In the genomic region with DNA sequence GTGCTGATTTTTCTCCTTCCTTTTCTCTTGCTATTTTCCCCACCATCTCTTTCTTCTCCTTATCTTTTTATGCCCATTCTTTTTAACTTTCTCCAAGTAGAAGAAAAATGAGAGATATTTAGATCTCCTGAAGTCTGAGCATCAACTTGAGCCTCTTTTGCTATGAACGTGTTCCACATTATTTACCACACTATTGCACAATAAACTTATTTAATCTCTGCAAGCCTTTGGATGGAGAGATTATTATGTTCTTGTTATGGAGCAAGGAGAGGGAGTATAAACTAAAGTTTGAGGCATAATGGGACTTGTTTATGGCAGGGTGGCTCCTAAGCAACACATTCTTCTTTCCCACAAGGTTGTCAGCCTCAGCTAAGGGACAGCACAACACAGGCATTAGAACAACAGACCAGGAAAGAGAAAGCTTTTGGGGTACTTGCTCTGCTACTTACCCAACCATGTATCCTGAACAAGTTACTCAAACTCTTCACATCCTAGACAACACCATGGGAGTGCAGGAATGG, we compare ENCODE assay signal across 20 cellular contexts.
DNase-seq lines count a peak whose midpoint lies in the region; ATAC-seq lines count a peak whose summit lies in the region.
"Had no signal": no experiment of that assay in that cellular context is flagged by ENCODE, and none has a peak within 500 bp of the region (broad histone marks: within the 10 kb centered on the region; RNA-seq: fewer than 3 reads in every experiment).

No MANE protein-coding gene starts in this region.

- no peaks in the 10 kb centered on the region for H3K27me3 ChIP-seq in trophoblast cell (ENCODE audit: insufficient read depth, low read length)

- H3K27ac ChIP-seq in trophoblast cell (ENCODE audit: low read depth, low read length): no peak overlapping the region
- H3K27ac ChIP-seq: C4-2B, KMS-11 had no signal

- H2BK12ac ChIP-seq in trophoblast cell (ENCODE audit: low read length): no peak overlapping the region

- H3K27ac Mint-ChIP-seq in activated T-helper 1 cell treated with anti-CD3 and anti-CD28 coated beads, Interleukin-12 subunit alpha, Interleukin-12 subunit beta, Interleukin-2, Interleukin-4 antibody, amounts not matched to agents 30 ng/mL and 10 ng/mL and 1 ng/mL, durations not matched to agents 14 hours and 24 hours and 36 hours: no peak overlapping the region

- H3K4me1 Mint-ChIP-seq in activated T-helper 1 cell treated with anti-CD3 and anti-CD28 coated beads, Interleukin-12 subunit alpha, Interleukin-12 subunit beta, Interleukin-2, Interleukin-4 antibody, amounts not matched to agents 30 ng/mL and 10 ng/mL and 1 ng/mL, durations not matched to agents 14 hours and 24 hours and 36 hours (ENCODE audit: low read depth): no peaks in the 10 kb centered on the region

- H3K4me2 ChIP-seq in trophoblast cell (ENCODE audit: low read length): no peak overlapping the region
- H3K4me2 ChIP-seq: KMS-11 had no signal

- no peaks in the 10 kb centered on the region for H3K79me2 ChIP-seq in trophoblast cell (ENCODE audit: control insufficient read depth, insufficient read depth, low read length, poor library complexity)

- no peak overlapping the region for H4K8ac ChIP-seq in trophoblast cell (ENCODE audit: low read depth, low read length)

- H3K27me3 Mint-ChIP-seq in activated T-helper 1 cell treated with anti-CD3 and anti-CD28 coated beads, Interleukin-12 subunit alpha, Interleukin-12 subunit beta, Interleukin-2, Interleukin-4 antibody, amounts not matched to agents 30 ng/mL and 10 ng/mL and 1 ng/mL, durations not matched to agents 14 hours and 24 hours and 36 hours (ENCODE audit: insufficient read depth): peaks cover 2% of the 10 kb centered on the region

- no peak overlapping the region for H3K9ac ChIP-seq in trophoblast cell (ENCODE audit: low read length)
- H3K9ac ChIP-seq: KMS-11 had no signal

- no CpG with 5 or more reads among the region's 1 CpG for WGBS in trophoblast cell (ENCODE audit: extremely low coverage, insufficient coverage, insufficient read length)

- H3K23ac ChIP-seq in trophoblast cell (ENCODE audit: low read length): peak overlapping the region; percentile 88

- no peak overlapping the region for H3K14ac ChIP-seq in trophoblast cell (ENCODE audit: low read length)

- no peaks in the 10 kb centered on the region for H3K9me3 ChIP-seq in trophoblast cell (ENCODE audit: insufficient read depth, low read depth, low read length)

- no peaks in the 10 kb centered on the region for H3K4me1 ChIP-seq in trophoblast cell (ENCODE audit: control insufficient read depth in 1 of 2, insufficient read depth in 2 of 2, low read length in 2 of 2)

- H3K4me3 Mint-ChIP-seq in activated T-helper 1 cell treated with anti-CD3 and anti-CD28 coated beads, Interleukin-12 subunit alpha, Interleukin-12 subunit beta, Interleukin-2, Interleukin-4 antibody, amounts not matched to agents 30 ng/mL and 10 ng/mL and 1 ng/mL, durations not matched to agents 14 hours and 24 hours and 36 hours: no peak overlapping the region

- peak; percentile 22 for ATAC-seq in left lobe of liver
- ATAC-seq in HG03108 (IDR thresholded peaks at IDR 0.05; ENCODE audit: unreplicated experiment): no peak

- intact Hi-C loops in activated T-helper 1 cell treated with anti-CD3 and anti-CD28 coated beads, Interleukin-12 subunit alpha, Interleukin-12 subunit beta, Interleukin-2, Interleukin-4 antibody, amounts not matched to agents 30 ng/mL and 10 ng/mL and 1 ng/mL, durations not matched to agents 14 hours and 24 hours and 36 hours (cut with micrococcal nuclease): no loop called here

- H3K36me3 ChIP-seq in trophoblast cell (ENCODE audit: control insufficient read depth in 1 of 2, insufficient read depth in 2 of 2, low read length in 2 of 2): no peaks in the 10 kb centered on the region

- H2AFZ ChIP-seq in trophoblast cell (ENCODE audit: insufficient read depth, low read length, poor library complexity): no peak overlapping the region

- no peak overlapping the region for H3K4ac ChIP-seq in trophoblast cell (ENCODE audit: low read depth, low read length)

- no peaks in the 10 kb centered on the region for H3K36me3 Mint-ChIP-seq in activated T-helper 1 cell treated with anti-CD3 and anti-CD28 coated beads, Interleukin-12 subunit alpha, Interleukin-12 subunit beta, Interleukin-2, Interleukin-4 antibody, amounts not matched to agents 30 ng/mL and 10 ng/mL and 1 ng/mL, durations not matched to agents 14 hours and 24 hours and 36 hours (ENCODE audit: low read depth)

- H2BK5ac ChIP-seq in trophoblast cell (ENCODE audit: low read depth, low read length, poor library complexity): no peak overlapping the region

- no peak overlapping the region for H3K18ac ChIP-seq in trophoblast cell (ENCODE audit: low read length)

- H4K91ac ChIP-seq in trophoblast cell (ENCODE audit: low read depth, low read length): no peak overlapping the region

- no peak overlapping the region for H2AK5ac ChIP-seq in trophoblast cell (ENCODE audit: low read length)

- peak; percentile 27 for DNase-seq in H4 (ENCODE audit: low spot score)
- peak; percentile 69 for DNase-seq in amniotic epithelial cell (ENCODE audit: low read depth)
- DNase-seq in left lobe of liver (ENCODE audit: low spot score): no peak
- no peak for DNase-seq in trophoblast cell
- no peak for DNase-seq in activated T-helper 1 cell treated with anti-CD3 and anti-CD28 coated beads, Interleukin-12 subunit alpha, Interleukin-12 subunit beta, Interleukin-2, Interleukin-4 antibody, amounts not matched to agents 30 ng/mL and 10 ng/mL and 1 ng/mL, durations not matched to agents 14 hours and 24 hours and 36 hours (ENCODE audit: low spot score)
- no peak for DNase-seq in hepatic stellate cell (ENCODE audit: low spot score)
- DNase-seq in activated CD4-positive, alpha-beta T cell treated with anti-CD3 and anti-CD28 coated beads for 4 hours: no peak
- DNase-seq: COR-L47; MM.1S; NCI-H1092 treated with DMSO at 0.1 percent for 48 hours; NCI-H1930; NCI-H2171; NCI-H446; NCI-H69; NK-92 treated with Interleukin-12 subunit alpha and Interleukin-12 subunit beta, amount 100 ng/mL, for 24 hours; RPMI8226; SIG-M5 had no signal

- H3K9me3 Mint-ChIP-seq in activated T-helper 1 cell treated with anti-CD3 and anti-CD28 coated beads, Interleukin-12 subunit alpha, Interleukin-12 subunit beta, Interleukin-2, Interleukin-4 antibody, amounts not matched to agents 30 ng/mL and 10 ng/mL and 1 ng/mL, durations not matched to agents 14 hours and 24 hours and 36 hours: no peaks in the 10 kb centered on the region

- no peak overlapping the region for H2BK120ac ChIP-seq in trophoblast cell (ENCODE audit: insufficient read depth, low read length, poor library complexity)

- H3K79me1 ChIP-seq in trophoblast cell (ENCODE audit: low read length): no peaks in the 10 kb centered on the region

- no peak overlapping the region for H3K4me3 ChIP-seq in trophoblast cell (ENCODE audit: low read depth, low read length)

- H4K12ac ChIP-seq in trophoblast cell (ENCODE audit: low read depth, low read length): no peak overlapping the region

Comparison
In these comparisons a context has a peak if more than half of its experiments do, and no peak if none do; other contexts are left out.
1. DNase-seq: peak in H4 (single experiment) and amniotic epithelial cell (single experiment); none in left lobe of liver (single experiment), trophoblast cell (0 of 2), activated T-helper 1 cell treated with anti-CD3 and anti-CD28 coated beads, Interleukin-12 subunit alpha, Interleukin-12 subunit beta, Interleukin-2, Interleukin-4 antibody, amounts not matched to agents 30 ng/mL and 10 ng/mL and 1 ng/mL, durations not matched to agents 14 hours and 24 hours and 36 hours (single experiment), hepatic stellate cell (single experiment) and activated CD4-positive, alpha-beta T cell treated with anti-CD3 and anti-CD28 coated beads for 4 hours (0 of 2).